In genomic region chr11:911890-912219, GRCh38 we compare ENCODE assay signal across 11 cellular contexts. TPM values are rescaled to one million over a fixed set of nuclear protein-coding genes. Genes with fewer than 3 reads are reported as not detected.
DNase-seq lines count a peak whose midpoint lies in the region; ATAC-seq, FAIRE-seq and TF ChIP-seq lines count a peak whose summit lies in the region.
"Had no signal": no experiment of that assay in that cellular context is flagged by ENCODE, and none has a peak within 500 bp of the region (broad histone marks: within the 10 kb centered on the region; RNA-seq: fewer than 3 reads in every experiment).

No MANE protein-coding gene starts in this region.

- ATAC-seq in activated T-helper 17 cell treated with anti-CD3 and anti-CD28 coated beads, Interleukin-2, amount 50 U/mL, for 72 hours (replicated peaks) = no peak

- H3K9me3 ChIP-seq in kidney (ENCODE audit: control insufficient read depth in 1 of 2, low read length in 2 of 2) = no peaks in the 10 kb centered on the region
- H3K9me3 ChIP-seq in stomach smooth muscle (ENCODE audit: control insufficient read depth in 2 of 2, low read length in 2 of 2) = no peaks in the 10 kb centered on the region
- H3K9me3 ChIP-seq: BE2C had no signal

- peaks cover 26% of the 10 kb centered on the region for H3K4me1 Mint-ChIP-seq in activated T-cell treated with anti-CD3 and anti-CD28 coated beads, Interleukin-2, amount 50 U/mL, for 24 hours (ENCODE audit: low read depth)
- H3K4me1 Mint-ChIP-seq in activated T-helper 17 cell treated with anti-CD3 and anti-CD28 coated beads, Interleukin-2, amount 50 U/mL, for 72 hours = peaks cover 10% of the 10 kb centered on the region

- H3K36me3 ChIP-seq in kidney (ENCODE audit: control insufficient read depth in 1 of 2, insufficient read depth in 2 of 2, low read length in 2 of 2) = no peaks in the 10 kb centered on the region
- peaks cover 0 to 2% of the 10 kb centered on the region in 2 donors for H3K36me3 ChIP-seq in stomach smooth muscle (ENCODE audit: control insufficient read depth in 2 of 2, insufficient read depth in 2 of 2, low read length in 2 of 2)
- H3K36me3 ChIP-seq: BE2C had no signal

- no peaks in the 10 kb centered on the region for H3K27me3 Mint-ChIP-seq in activated T-cell treated with anti-CD3 and anti-CD28 coated beads, Interleukin-2, amount 50 U/mL, for 24 hours
- no peaks in the 10 kb centered on the region for H3K27me3 Mint-ChIP-seq in activated T-helper 17 cell treated with anti-CD3 and anti-CD28 coated beads, Interleukin-2, amount 50 U/mL, for 72 hours

- peaks cover 30% of the 10 kb centered on the region for H3K36me3 Mint-ChIP-seq in activated T-cell treated with anti-CD3 and anti-CD28 coated beads, Interleukin-2, amount 50 U/mL, for 24 hours (ENCODE audit: low read depth)
- peaks cover 12% of the 10 kb centered on the region for H3K36me3 Mint-ChIP-seq in activated T-helper 17 cell treated with anti-CD3 and anti-CD28 coated beads, Interleukin-2, amount 50 U/mL, for 72 hours (ENCODE audit: low read depth)

- DNase-seq in activated T-cell treated with anti-CD3 and anti-CD28 coated beads, Interleukin-2, amount 50 U/mL, for 24 hours = no peak
- DNase-seq in activated T-cell treated with anti-CD3 and anti-CD28 coated beads for 4 hours = no peak
- DNase-seq in kidney = no peak
- DNase-seq in DMS53 treated with DMSO at 0.1 percent for 48 hours (lab: John Stamatoyannopoulos, UW; ENCODE audit: unreplicated experiment) = no peak
- DNase-seq in stimulated activated CD4-positive, alpha-beta T cell treated with anti-CD3 and anti-CD28 coated beads, Interleukin-2, amount 100 ng/mL, for 24 hours = no peak
- no peak for DNase-seq in SK-N-DZ (ENCODE audit: low spot score)
- DNase-seq: cortex of kidney had no signal

- intact Hi-C loops in kidney (cut with DNase I) = no loop called here

- no peaks in the 10 kb centered on the region for H3K27me3 ChIP-seq in stomach smooth muscle (ENCODE audit: control insufficient read depth in 1 of 2, insufficient read depth in 2 of 2, low read length in 2 of 2)
- H3K27me3 ChIP-seq: BE2C had no signal

- no peak for TF ChIP-seq CTCF in kidney (IDR thresholded peaks at IDR 0.05; ENCODE audit: borderline replicate concordance, extremely low read depth, insufficient read depth)

- H3K9me3 Mint-ChIP-seq in activated T-cell treated with anti-CD3 and anti-CD28 coated beads, Interleukin-2, amount 50 U/mL, for 24 hours = no peaks in the 10 kb centered on the region
- H3K9me3 Mint-ChIP-seq in activated T-helper 17 cell treated with anti-CD3 and anti-CD28 coated beads, Interleukin-2, amount 50 U/mL, for 72 hours = no peaks in the 10 kb centered on the region

- peak overlapping the region; percentile 90 for H3K27ac Mint-ChIP-seq in activated T-cell treated with anti-CD3 and anti-CD28 coated beads, Interleukin-2, amount 50 U/mL, for 24 hours
- H3K27ac Mint-ChIP-seq in activated T-helper 17 cell treated with anti-CD3 and anti-CD28 coated beads, Interleukin-2, amount 50 U/mL, for 72 hours = peak overlapping the region; percentile 95

- peak overlapping the region; percentile 50 to 64 for H3K4me3 ChIP-seq in kidney (ENCODE audit: low read length in 2 of 2)
- peak overlapping the region in 1 of 2 donors; percentile 84 for H3K4me3 ChIP-seq in stomach smooth muscle (ENCODE audit: low read length in 2 of 2)

- H3K4me1 ChIP-seq in kidney (ENCODE audit: control insufficient read depth in 1 of 2, insufficient read depth in 1 of 2, low read depth in 1 of 2, low read length in 2 of 2) (peaks cover 0 to 8% of the 10 kb centered on the region in 2 donors), stomach smooth muscle (ENCODE audit: control insufficient read depth, insufficient read depth, low read length) (peaks cover 20% of the 10 kb centered on the region)
- H3K4me1 ChIP-seq: BE2C had no signal

- H3K27ac ChIP-seq in kidney (ENCODE audit: low read depth in 2 of 2, low read length in 2 of 2) = no peak overlapping the region
- H3K27ac ChIP-seq in stomach smooth muscle (ENCODE audit: low read length) = peak overlapping the region; percentile 70

- peak overlapping the region; percentile 81 for H3K4me3 Mint-ChIP-seq in activated T-cell treated with anti-CD3 and anti-CD28 coated beads, Interleukin-2, amount 50 U/mL, for 24 hours
- peak overlapping the region; percentile 96 for H3K4me3 Mint-ChIP-seq in activated T-helper 17 cell treated with anti-CD3 and anti-CD28 coated beads, Interleukin-2, amount 50 U/mL, for 72 hours

- no peak for FAIRE-seq in kidney (lab: Jason Lieb, UNC)
- FAIRE-seq: GM19239 had no signal

- H3K9ac ChIP-seq in kidney (ENCODE audit: low read length in 2 of 2) (peak overlapping the region in 1 of 2 donors; percentile 80), stomach smooth muscle (ENCODE audit: low read length in 2 of 2) (peak overlapping the region; percentile 75 to 85)

RNA-seq across cellular contexts. Expression of gene CHID1, which starts 1.2 kb away (rescaled TPM):
- total RNA-seq in activated T-helper 17 cell treated with anti-CD3 and anti-CD28 coated beads, Interleukin-2, amount 50 U/mL, for 72 hours = 10 to 100 TPM; 71.9 to 72.6 TPM
- 82.2 TPM for total RNA-seq in kidney
- polyA plus RNA-seq in kidney (ENCODE audit: insufficient read depth, low read depth, low replicate concordance) = 128 TPM
- 56.0 and 66.1 TPM in 2 replicates for polyA plus RNA-seq in SK-N-DZ (2014; cell fraction: cytosol; rRNA removed)
- 53.5 and 77.3 TPM in 2 replicates for polyA plus RNA-seq in SK-N-DZ (2014; cell fraction: nucleus; rRNA removed)

RNA-seq across cellular contexts. Expression of gene AP2A2, which starts 13.8 kb away (rescaled TPM):
- total RNA-seq in activated T-helper 17 cell treated with anti-CD3 and anti-CD28 coated beads, Interleukin-2, amount 50 U/mL, for 72 hours = 10 to 100 TPM; 69.1 to 76.2 TPM
- 144 TPM for total RNA-seq in kidney
- 76.5 TPM for polyA plus RNA-seq in kidney (ENCODE audit: insufficient read depth, low read depth, low replicate concordance)
- polyA plus RNA-seq in SK-N-DZ (2014; cell fraction: cytosol; rRNA removed) = 37.5 and 41.1 TPM in 2 replicates
- 67.3 and 80.9 TPM in 2 replicates for polyA plus RNA-seq in SK-N-DZ (2014; cell fraction: nucleus; rRNA removed)
